Comparison of ENCODE assay signal across 1 cellular context in genomic region chr10:110396284-110396651, GRCh38.
TF ChIP-seq lines count a peak whose summit lies in the region.

No MANE protein-coding gene starts in this region.

TF ChIP-seq in endothelial cell of umbilical vein, 7 proteins besides CTCF, POLR2A, EP300 and RAD21:
- TF ChIP-seq EZH2 (IDR thresholded peaks at IDR 0.05; ENCODE audit: borderline replicate concordance, low read depth, low read length, severe bottlenecking) = no peak
- no peak for TF ChIP-seq GATA2 (IDR thresholded peaks at IDR 0.05; ENCODE audit: insufficient read depth, insufficient read length, low read depth, low read length)
- TF ChIP-seq POLR2AphosphoS5 (IDR thresholded peaks at IDR 0.05; ENCODE audit: insufficient read depth, low read depth, low read length) = no peak
- TF ChIP-seq JUN (IDR thresholded peaks at IDR 0.05; ENCODE audit: borderline replicate concordance, insufficient read depth, insufficient read length, low read depth) = no peak
- TF ChIP-seq MAX (IDR thresholded peaks at IDR 0.05; ENCODE audit: insufficient read depth, insufficient read length) = no peak
- TF ChIP-seq MYC (IDR thresholded peaks at IDR 0.05; ENCODE audit: low read depth, low read length) = no peak
- no peak for TF ChIP-seq FOS (IDR thresholded peaks at IDR 0.05; ENCODE audit: borderline replicate concordance, insufficient read depth, low read length)
